In genomic region chr12:66242261-66242760, GRCh38 we compare ENCODE assay signal across 16 cellular contexts. TPM values are rescaled to one million over a fixed set of nuclear protein-coding genes. Genes with fewer than 3 reads are reported as not detected.
DNase-seq lines count a peak whose midpoint lies in the region; ATAC-seq and TF ChIP-seq lines count a peak whose summit lies in the region.
"Had no signal": no experiment of that assay in that cellular context is flagged by ENCODE, and none has a peak within 500 bp of the region (broad histone marks: within the 10 kb centered on the region; RNA-seq: fewer than 3 reads in every experiment).

No MANE protein-coding gene starts in this region.

- H3K9ac ChIP-seq in adipocyte (ENCODE audit: low read length) = peak overlapping the region; percentile 81
- H3K9ac ChIP-seq in mesendoderm (ENCODE audit: low read length) = no peak overlapping the region

- TF ChIP-seq CTCF in cardiac muscle cell (IDR thresholded peaks at IDR 0.05; ENCODE audit: low read depth, low read length) (no peak), heart left ventricle (IDR thresholded peaks at IDR 0.05) (no peak), upper lobe of right lung (IDR thresholded peaks at IDR 0.05) (no peak), ascending aorta (IDR thresholded peaks at IDR 0.05) (no peak), coronary artery (IDR thresholded peaks at IDR 0.05) (no peak)

- H2BK120ac ChIP-seq in mesendoderm (ENCODE audit: low read depth, low read length) = no peak overlapping the region

- H3K4ac ChIP-seq in mesendoderm (ENCODE audit: low read depth, low read length) = no peak overlapping the region

- H4K8ac ChIP-seq in mesendoderm (ENCODE audit: low read depth, low read length) = peak overlapping the region; percentile 81

- no peak overlapping the region for H2BK5ac ChIP-seq in mesendoderm (ENCODE audit: low read length)

- no peak for DNase-seq in cardiac muscle cell (ENCODE audit: low read depth in 1 of 2, low spot score in 1 of 2)
- no peak for DNase-seq in heart left ventricle
- no peak for DNase-seq in adipocyte (ENCODE audit: low read depth)
- DNase-seq in mesendoderm = no peak
- DNase-seq in upper lobe of right lung = no peak
- DNase-seq in islet precursor cell = no peak
- no peak for DNase-seq in ascending aorta (ENCODE audit: low spot score in 2 of 2)
- no peak for DNase-seq in coronary artery (ENCODE audit: low spot score)
- DNase-seq: CD4-positive, alpha-beta T cell; DND-41; GDM1; NCI-H1092; NCI-H446 had no signal

- H2BK15ac ChIP-seq in mesendoderm (replicated peaks; ENCODE audit: low read depth) = no peak overlapping the region

- H3K27ac ChIP-seq in cardiac muscle cell = peak overlapping the region; percentile 9
- peak overlapping the region in 1 of 12 donors; percentile 24 for H3K27ac ChIP-seq in heart left ventricle
- no peak overlapping the region for H3K27ac ChIP-seq in mesendoderm (ENCODE audit: low read depth, low read length)
- H3K27ac ChIP-seq in upper lobe of right lung = no peak overlapping the region
- H3K27ac ChIP-seq in ascending aorta = no peak overlapping the region
- H3K27ac ChIP-seq in coronary artery = no peak overlapping the region
- H3K27ac ChIP-seq: RWPE1 had no signal

- peak overlapping the region; percentile 4 for H3K18ac ChIP-seq in mesendoderm (ENCODE audit: low read length)

- no peak for TF ChIP-seq POLR2A in heart left ventricle (IDR thresholded peaks at IDR 0.05)

- H3K23ac ChIP-seq in mesendoderm (ENCODE audit: low read length) = no peak overlapping the region

- no peak overlapping the region for H2AK5ac ChIP-seq in mesendoderm (ENCODE audit: low read length)

- no peaks in the 10 kb centered on the region for H3K27me3 ChIP-seq in cardiac muscle cell
- no peaks in the 10 kb centered on the region for H3K27me3 ChIP-seq in heart left ventricle
- no peaks in the 10 kb centered on the region for H3K27me3 ChIP-seq in adipocyte (replicated peaks; ENCODE audit: control insufficient read depth, insufficient read depth, low read length)
- H3K27me3 ChIP-seq in mesendoderm (ENCODE audit: insufficient read depth, low read length, poor library complexity) = no peaks in the 10 kb centered on the region
- no peaks in the 10 kb centered on the region for H3K27me3 ChIP-seq in upper lobe of right lung
- H3K27me3 ChIP-seq in ascending aorta = no peaks in the 10 kb centered on the region

- WGBS in heart left ventricle, 4 donors = 75 to 89% (median 80%) methylated on average over 4 of the region's 4 CpGs
- WGBS in mesendoderm (ENCODE audit: extremely low coverage, insufficient coverage, low lambda C conversion rate) = no CpG with 5 or more reads among the region's 4 CpGs

- H3K79me1 ChIP-seq in mesendoderm (ENCODE audit: low read length) = no peaks in the 10 kb centered on the region

- H3K36me3 ChIP-seq in cardiac muscle cell (no peaks in the 10 kb centered on the region), heart left ventricle (peaks cover 0 to 39% (median 23%) of the 10 kb centered on the region in 9 donors), adipocyte (ENCODE audit: control insufficient read depth, insufficient read depth, low read length, severe bottlenecking) (peaks cover 39% of the 10 kb centered on the region), mesendoderm (ENCODE audit: control insufficient read depth, insufficient read depth, low read length) (no peaks in the 10 kb centered on the region), upper lobe of right lung (peaks cover 27% of the 10 kb centered on the region), ascending aorta (peaks cover 7 to 21% of the 10 kb centered on the region in 2 donors)

- H3K4me2 ChIP-seq in mesendoderm (ENCODE audit: low read length) = no peak overlapping the region

- H3K4me3 ChIP-seq in cardiac muscle cell = no peak overlapping the region
- no peak overlapping the region for H3K4me3 ChIP-seq in heart left ventricle
- peak overlapping the region; percentile 2 for H3K4me3 ChIP-seq in adipocyte (ENCODE audit: low read length)
- no peak overlapping the region for H3K4me3 ChIP-seq in mesendoderm (ENCODE audit: low read length)
- no peak overlapping the region for H3K4me3 ChIP-seq in upper lobe of right lung
- H3K4me3 ChIP-seq in ascending aorta = no peak overlapping the region
- H3K4me3 ChIP-seq in coronary artery = no peak overlapping the region
- H3K4me3 ChIP-seq: K562 had no signal

- no peak overlapping the region for H4K5ac ChIP-seq in mesendoderm (ENCODE audit: low read length)

- ATAC-seq in heart left ventricle (no peak), upper lobe of right lung (peak; percentile 37)
- ATAC-seq: K562 had no signal

- H3K4me1 ChIP-seq in cardiac muscle cell (ENCODE audit: low read depth) = peaks cover 39% of the 10 kb centered on the region
- H3K4me1 ChIP-seq in heart left ventricle = peaks cover 0 to 56% (median 0%) of the 10 kb centered on the region in 12 donors
- peaks cover 53% of the 10 kb centered on the region for H3K4me1 ChIP-seq in adipocyte (ENCODE audit: control insufficient read depth, insufficient read depth, low read length)
- peaks cover 14% of the 10 kb centered on the region for H3K4me1 ChIP-seq in mesendoderm (ENCODE audit: control insufficient read depth, low read depth, low read length)
- H3K4me1 ChIP-seq in upper lobe of right lung = peaks cover 11% of the 10 kb centered on the region
- no peaks in the 10 kb centered on the region for H3K4me1 ChIP-seq in ascending aorta

- intact Hi-C loops in heart left ventricle (cut with DNase I) (no loop called here), upper lobe of right lung (cut with DNase I) (no loop called here), ascending aorta (cut with DNase I) (no loop called here)

- H3K56ac ChIP-seq in mesendoderm (ENCODE audit: low read length) = no peak overlapping the region

- no peaks in the 10 kb centered on the region for H3K79me2 ChIP-seq in mesendoderm (ENCODE audit: control insufficient read depth, insufficient read depth, low read length)

- H3K9me3 ChIP-seq in cardiac muscle cell (ENCODE audit: low read depth) (no peaks in the 10 kb centered on the region), heart left ventricle (no peaks in the 10 kb centered on the region), adipocyte (ENCODE audit: control insufficient read depth, low read length) (no peaks in the 10 kb centered on the region), upper lobe of right lung (no peaks in the 10 kb centered on the region), ascending aorta (no peaks in the 10 kb centered on the region)

RNA-seq across cellular contexts. Expression of gene IRAK3, which starts 53.3 kb away (rescaled TPM):
- 0.14 and 0.27 TPM in 2 replicates for total RNA-seq in cardiac muscle cell
- polyA plus RNA-seq in cardiac muscle cell = 0.11 and 0.35 TPM in 2 replicates
- 10 to 100 TPM in 1 of 9 donors, 1 to 10 TPM in 8; 3.0 to 11.4 (median 5.7) TPM for total RNA-seq in heart left ventricle
- polyA plus RNA-seq in heart left ventricle = 1 to 10 TPM; 2.2 to 3.6 TPM
- polyA plus RNA-seq in mesendoderm (2013, experiment 1 of 2) = 1.7 TPM
- 1.9 TPM for polyA plus RNA-seq in mesendoderm (2013, experiment 2 of 2)
- 44.6 TPM for total RNA-seq in upper lobe of right lung
- total RNA-seq in ascending aorta = 35.9 TPM
- total RNA-seq: A172 had no signal

RNA-seq across cellular contexts. Expression of gene HELB, which starts 60.0 kb away (rescaled TPM):
- total RNA-seq in cardiac muscle cell (2.0 and 4.8 TPM in 2 replicates), heart left ventricle (1 to 10 TPM in 5 of 9 donors, under 1 TPM in 4; 0.32 to 4.3 (median 1.1) TPM), upper lobe of right lung (6.9 TPM), ascending aorta (3.1 TPM)
- polyA plus RNA-seq in cardiac muscle cell (2.3 and 3.6 TPM in 2 replicates), heart left ventricle (under 1 TPM; 0.35 to 0.38 TPM)
- polyA plus RNA-seq in mesendoderm (2013, experiment 1 of 2) = 1.8 TPM
- 1.8 TPM for polyA plus RNA-seq in mesendoderm (2013, experiment 2 of 2)
